Comparison of ENCODE assay signal across 1 cellular context in the genomic region with DNA sequence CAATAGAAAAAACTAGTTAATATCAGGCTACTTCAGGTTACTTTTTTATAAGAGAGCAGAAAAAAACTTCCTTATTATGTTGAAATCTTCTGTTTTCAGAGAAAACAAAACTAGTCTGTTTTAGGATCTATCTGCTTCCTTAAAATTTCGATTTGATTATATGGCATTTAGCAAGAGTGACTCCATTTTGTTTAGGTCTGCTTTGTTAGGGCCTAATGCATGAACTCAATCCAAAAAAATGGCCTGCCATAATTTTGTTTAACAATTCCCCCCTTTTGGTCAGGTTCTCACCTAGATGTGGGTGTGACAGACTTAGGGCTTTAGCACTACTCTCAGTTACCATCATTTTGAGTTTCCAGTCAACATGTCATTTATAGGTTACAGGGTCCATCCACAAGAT.
TF ChIP-seq lines count a peak whose summit lies in the region.

No MANE protein-coding gene starts in this region.

TF ChIP-seq in K562, 482 proteins besides CTCF, POLR2A, EP300 and RAD21 (continued from another document and continues in another):
- TF ChIP-seq, protein P1, sequence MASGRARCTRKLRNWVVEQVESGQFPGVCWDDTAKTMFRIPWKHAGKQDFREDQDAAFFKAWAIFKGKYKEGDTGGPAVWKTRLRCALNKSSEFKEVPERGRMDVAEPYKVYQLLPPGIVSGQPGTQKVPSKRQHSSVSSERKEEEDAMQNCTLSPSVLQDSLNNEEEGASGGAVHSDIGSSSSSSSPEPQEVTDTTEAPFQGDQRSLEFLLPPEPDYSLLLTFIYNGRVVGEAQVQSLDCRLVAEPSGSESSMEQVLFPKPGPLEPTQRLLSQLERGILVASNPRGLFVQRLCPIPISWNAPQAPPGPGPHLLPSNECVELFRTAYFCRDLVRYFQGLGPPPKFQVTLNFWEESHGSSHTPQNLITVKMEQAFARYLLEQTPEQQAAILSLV (tag; IDR thresholded peaks at IDR 0.05) = peak; percentile 76; the same call in 1 of the 2 replicates
- TF ChIP-seq U2AF2 (optimal IDR thresholded peaks at IDR 0.05; ENCODE audit: low read depth, low read length) (no peak), REST (CRISPR knock-in tag; IDR thresholded peaks at IDR 0.05; ENCODE audit: low read depth) (0 out of 2 replicates have a peak, but pooled peaks have one; percentile 29), ZNF239 (CRISPR knock-in tag; IDR thresholded peaks at IDR 0.05) (peak; percentile 85), RHOXF2B (CRISPR knock-in tag; conservative IDR thresholded peaks at IDR 0.05) (0 out of 2 replicates have a peak, but pooled peaks have one; percentile 32), GTF2A2 (tag; IDR thresholded peaks at IDR 0.05) (peak; percentile 93), PPARD (CRISPR knock-in tag; IDR thresholded peaks at IDR 0.05) (0 out of 2 replicates have a peak, but pooled peaks have one; percentile 71), PATZ1 (CRISPR knock-in tag; IDR thresholded peaks at IDR 0.05; ENCODE audit: borderline replicate concordance) (peak; percentile 84; the same call in 1 of the 2 replicates), ZNF57 (CRISPR knock-in tag; IDR thresholded peaks at IDR 0.05) (0 out of 2 replicates have a peak, but pooled peaks have one; percentile 43), ZNF444 (CRISPR knock-in tag; IDR thresholded peaks at IDR 0.05) (peak; percentile 79; the same call in 1 of the 2 replicates), HSF4 (CRISPR knock-in tag; IDR thresholded peaks at IDR 0.05; ENCODE audit: borderline replicate concordance) (peak; percentile 77; the same call in 1 of the 2 replicates), DDX20 (tag; IDR thresholded peaks at IDR 0.05; ENCODE audit: low read depth) (peak; percentile 94), ZNF165 (CRISPR knock-in tag; IDR thresholded peaks at IDR 0.05; ENCODE audit: borderline replicate concordance) (peak; percentile 89; the same call in 1 of the 2 replicates), CXXC5 (CRISPR knock-in tag; IDR thresholded peaks at IDR 0.05) (peak; percentile 90), PYGO2 (tag; IDR thresholded peaks at IDR 0.05) (peak; percentile 79), SLC30A9 (CRISPR knock-in tag; IDR thresholded peaks at IDR 0.05) (no peak), NR4A1 (CRISPR knock-in tag; IDR thresholded peaks at IDR 0.05) (no peak), NR4A1 (tag; IDR thresholded peaks at IDR 0.05) (peak; percentile 89), ZSCAN29 (IDR thresholded peaks at IDR 0.05) (no peak), ZNF280B (CRISPR knock-in tag; IDR thresholded peaks at IDR 0.05) (no peak), ZFP30 (CRISPR knock-in tag; IDR thresholded peaks at IDR 0.05; ENCODE audit: borderline replicate concordance) (no peak), ZNF140 (CRISPR knock-in tag; IDR thresholded peaks at IDR 0.05) (peak; percentile 91), CBX8 (IDR thresholded peaks at IDR 0.05; ENCODE audit: borderline replicate concordance, extremely low read depth, low read depth, low read length, poor library complexity, severe bottlenecking) (no peak), ZNF41 (CRISPR knock-in tag; conservative IDR thresholded peaks at IDR 0.05) (peak; percentile 83), MBD1 (CRISPR knock-in tag; IDR thresholded peaks at IDR 0.05) (peak; percentile 46; the same call in 1 of the 2 replicates), ILK (tag; IDR thresholded peaks at IDR 0.05; ENCODE audit: borderline replicate concordance, low read depth) (peak; percentile 82; the same call in 1 of the 2 replicates), NR2C1 (IDR thresholded peaks at IDR 0.05) (no peak), NR2C1 (tag; IDR thresholded peaks at IDR 0.05) (peak; percentile 87), ZNF584 (CRISPR knock-in tag; IDR thresholded peaks at IDR 0.05; ENCODE audit: low read depth) (0 out of 2 replicates have a peak, but pooled peaks have one; percentile 32), MECOM (CRISPR knock-in tag; IDR thresholded peaks at IDR 0.05) (peak; percentile 94), POLR2H (tag; IDR thresholded peaks at IDR 0.05; ENCODE audit: low read depth) (peak; percentile 66), MTA3 (IDR thresholded peaks at IDR 0.05; ENCODE audit: borderline replicate concordance) (no peak), ZSCAN32 (CRISPR knock-in tag; IDR thresholded peaks at IDR 0.05) (0 out of 2 replicates have a peak, but pooled peaks have one; percentile 61), ZNF586 (CRISPR knock-in tag; conservative IDR thresholded peaks at IDR 0.05) (peak; percentile 78; the same call in 1 of the 2 replicates), TEAD1 (CRISPR knock-in tag; IDR thresholded peaks at IDR 0.05) (peak in 1 of 2 experiments; percentile 73; a peak in 1 of 4 replicates), HCFC1 (IDR thresholded peaks at IDR 0.05; ENCODE audit: low read depth, low read length) (no peak), HDAC6 (IDR thresholded peaks at IDR 0.05; ENCODE audit: low read depth, low read length) (no peak), POLR2AphosphoS2 (IDR thresholded peaks at IDR 0.05; ENCODE audit: low read length) (no peak), ZFPM2 (CRISPR knock-in tag; IDR thresholded peaks at IDR 0.05) (0 out of 2 replicates have a peak, but pooled peaks have one; percentile 32), HMG20A (CRISPR knock-in tag; conservative IDR thresholded peaks at IDR 0.05) (no peak), ZNF395 (CRISPR knock-in tag; IDR thresholded peaks at IDR 0.05) (peak; percentile 53; the same call in 1 of the 2 replicates), SMAD4 (CRISPR knock-in tag; conservative IDR thresholded peaks at IDR 0.05) (peak; percentile 96), BCL6 (CRISPR knock-in tag; IDR thresholded peaks at IDR 0.05) (0 out of 2 replicates have a peak, but pooled peaks have one; percentile 36), ZBTB17 (CRISPR knock-in tag; IDR thresholded peaks at IDR 0.05) (peak; percentile 85)
- TF ChIP-seq, protein P2, sequence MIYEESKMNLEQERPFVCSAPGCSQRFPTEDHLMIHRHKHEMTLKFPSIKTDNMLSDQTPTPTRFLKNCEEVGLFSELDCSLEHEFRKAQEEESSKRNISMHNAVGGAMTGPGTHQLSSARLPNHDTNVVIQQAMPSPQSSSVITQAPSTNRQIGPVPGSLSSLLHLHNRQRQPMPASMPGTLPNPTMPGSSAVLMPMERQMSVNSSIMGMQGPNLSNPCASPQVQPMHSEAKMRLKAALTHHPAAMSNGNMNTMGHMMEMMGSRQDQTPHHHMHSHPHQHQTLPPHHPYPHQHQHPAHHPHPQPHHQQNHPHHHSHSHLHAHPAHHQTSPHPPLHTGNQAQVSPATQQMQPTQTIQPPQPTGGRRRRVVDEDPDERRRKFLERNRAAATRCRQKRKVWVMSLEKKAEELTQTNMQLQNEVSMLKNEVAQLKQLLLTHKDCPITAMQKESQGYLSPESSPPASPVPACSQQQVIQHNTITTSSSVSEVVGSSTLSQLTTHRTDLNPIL (CRISPR knock-in tag; IDR thresholded peaks at IDR 0.05) = peak; percentile 92
- TF ChIP-seq, protein P3, sequence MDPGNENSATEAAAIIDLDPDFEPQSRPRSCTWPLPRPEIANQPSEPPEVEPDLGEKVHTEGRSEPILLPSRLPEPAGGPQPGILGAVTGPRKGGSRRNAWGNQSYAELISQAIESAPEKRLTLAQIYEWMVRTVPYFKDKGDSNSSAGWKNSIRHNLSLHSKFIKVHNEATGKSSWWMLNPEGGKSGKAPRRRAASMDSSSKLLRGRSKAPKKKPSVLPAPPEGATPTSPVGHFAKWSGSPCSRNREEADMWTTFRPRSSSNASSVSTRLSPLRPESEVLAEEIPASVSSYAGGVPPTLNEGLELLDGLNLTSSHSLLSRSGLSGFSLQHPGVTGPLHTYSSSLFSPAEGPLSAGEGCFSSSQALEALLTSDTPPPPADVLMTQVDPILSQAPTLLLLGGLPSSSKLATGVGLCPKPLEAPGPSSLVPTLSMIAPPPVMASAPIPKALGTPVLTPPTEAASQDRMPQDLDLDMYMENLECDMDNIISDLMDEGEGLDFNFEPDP (CRISPR knock-in tag; IDR thresholded peaks at IDR 0.05) = 0 out of 2 replicates have a peak, but pooled peaks have one; percentile 40
- TF ChIP-seq, protein P4, sequence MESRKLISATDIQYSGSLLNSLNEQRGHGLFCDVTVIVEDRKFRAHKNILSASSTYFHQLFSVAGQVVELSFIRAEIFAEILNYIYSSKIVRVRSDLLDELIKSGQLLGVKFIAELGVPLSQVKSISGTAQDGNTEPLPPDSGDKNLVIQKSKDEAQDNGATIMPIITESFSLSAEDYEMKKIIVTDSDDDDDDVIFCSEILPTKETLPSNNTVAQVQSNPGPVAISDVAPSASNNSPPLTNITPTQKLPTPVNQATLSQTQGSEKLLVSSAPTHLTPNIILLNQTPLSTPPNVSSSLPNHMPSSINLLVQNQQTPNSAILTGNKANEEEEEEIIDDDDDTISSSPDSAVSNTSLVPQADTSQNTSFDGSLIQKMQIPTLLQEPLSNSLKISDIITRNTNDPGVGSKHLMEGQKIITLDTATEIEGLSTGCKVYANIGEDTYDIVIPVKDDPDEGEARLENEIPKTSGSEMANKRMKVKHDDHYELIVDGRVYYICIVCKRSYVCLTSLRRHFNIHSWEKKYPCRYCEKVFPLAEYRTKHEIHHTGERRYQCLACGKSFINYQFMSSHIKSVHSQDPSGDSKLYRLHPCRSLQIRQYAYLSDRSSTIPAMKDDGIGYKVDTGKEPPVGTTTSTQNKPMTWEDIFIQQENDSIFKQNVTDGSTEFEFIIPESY (CRISPR knock-in tag; IDR thresholded peaks at IDR 0.05) = no peak
